ENCODE assay signal across 14 cellular contexts in the genomic region with DNA sequence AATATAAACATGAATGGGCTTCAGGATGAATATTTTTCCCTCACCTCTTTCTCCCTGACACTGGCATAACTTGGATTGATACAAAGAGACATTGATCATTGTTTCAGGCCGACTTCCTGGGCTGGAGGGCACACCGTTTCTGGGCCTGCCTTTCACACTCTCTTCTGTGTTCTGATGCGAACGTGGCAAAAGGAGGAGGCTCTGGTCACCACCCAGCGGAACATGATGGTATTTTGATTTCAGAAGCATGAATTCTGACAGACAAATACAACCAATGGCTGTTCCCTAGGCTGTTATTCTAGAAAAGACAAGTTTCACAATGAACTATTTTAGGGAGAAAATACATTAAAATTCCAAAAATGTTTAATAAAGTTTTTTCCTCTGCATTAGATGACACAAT.
DNase-seq lines count a peak whose midpoint lies in the region; ATAC-seq and TF ChIP-seq lines count a peak whose summit lies in the region.
"Had no signal": no experiment of that assay in that cellular context is flagged by ENCODE, and none has a peak within 500 bp of the region (broad histone marks: within the 10 kb centered on the region; RNA-seq: fewer than 3 reads in every experiment).

No MANE protein-coding gene starts in this region.

- H3K27ac ChIP-seq in breast epithelium (no peak overlapping the region), OCI-LY1 (ENCODE audit: low read depth, low read length, poor library complexity, severe bottlenecking) (no peak overlapping the region)

- H3K79me2 ChIP-seq in OCI-LY1 (ENCODE audit: insufficient read depth, low read length) = no peaks in the 10 kb centered on the region

- no peaks in the 10 kb centered on the region for H3K9me3 Mint-ChIP-seq in MCF 10A (ENCODE audit: unreplicated experiment)
- H3K9me3 Mint-ChIP-seq in activated T-helper 2 cell treated with anti-CD3 and anti-CD28 coated beads, Interferon-gamma antibody, Interleukin-2, Interleukin-4, amounts not matched to agents 10 μg/mL and 5 μg/mL and 100 μg/mL, durations not matched to agents 14 hours and 24 hours and 36 hours = no peaks in the 10 kb centered on the region

- CTCF ChIA-PET in MCF 10A (lab: Yijun Ruan, JAX) = interaction anchor here (0.6 to 3.6 kb wide), 11 partner anchors 18 to 640 kb away, joined by 3 to 16 read pairs (median 4); no protein-coding TSS in a partner anchor

- BruUV-seq in MCF 10A (replicated peaks; lab: Mats Ljungman, UMichigan) = no TSS peak

- peaks cover 6% of the 10 kb centered on the region for H3K4me1 Mint-ChIP-seq in MCF 10A (ENCODE audit: insufficient read depth, unreplicated experiment)
- no peaks in the 10 kb centered on the region for H3K4me1 Mint-ChIP-seq in activated T-helper 2 cell treated with anti-CD3 and anti-CD28 coated beads, Interferon-gamma antibody, Interleukin-2, Interleukin-4, amounts not matched to agents 10 μg/mL and 5 μg/mL and 100 μg/mL, durations not matched to agents 14 hours and 24 hours and 36 hours (ENCODE audit: low read depth)

- H3K27ac Mint-ChIP-seq in MCF 10A (ENCODE audit: low read depth, unreplicated experiment) = no peak overlapping the region
- H3K27ac Mint-ChIP-seq in activated T-helper 2 cell treated with anti-CD3 and anti-CD28 coated beads, Interferon-gamma antibody, Interleukin-2, Interleukin-4, amounts not matched to agents 10 μg/mL and 5 μg/mL and 100 μg/mL, durations not matched to agents 14 hours and 24 hours and 36 hours = no peak overlapping the region
- H3K27ac Mint-ChIP-seq: CD4-positive, alpha-beta memory T cell had no signal

- ATAC-seq in GM18505 (IDR thresholded peaks at IDR 0.05; ENCODE audit: unreplicated experiment) (no peak), left colon (no peak)

- TF ChIP-seq CTCF in MCF 10A (IDR thresholded peaks at IDR 0.05; ENCODE audit: unreplicated experiment) (peak; percentile 44), breast epithelium (IDR thresholded peaks at IDR 0.05) (peak in 1 of 3 donors; percentile 13), OCI-LY1 (IDR thresholded peaks at IDR 0.05; ENCODE audit: low read length) (peak; percentile 24; the same call in 1 of the 2 replicates)

- H3K4me3 ChIP-seq in breast epithelium (no peak overlapping the region), OCI-LY1 (ENCODE audit: low read depth, low read length, poor library complexity, severe bottlenecking) (no peak overlapping the region)

- H3K4me1 ChIP-seq in breast epithelium = no peaks in the 10 kb centered on the region
- H3K4me1 ChIP-seq in OCI-LY1 (ENCODE audit: insufficient read depth, low read length, severe bottlenecking) = no peaks in the 10 kb centered on the region

- TF ChIP-seq POLR2A in breast epithelium (IDR thresholded peaks at IDR 0.05) (no peak), GM18505 (IDR thresholded peaks at IDR 0.05; ENCODE audit: borderline replicate concordance, extremely low read depth, insufficient read depth, insufficient read length) (no peak)

- H3K4me3 Mint-ChIP-seq in MCF 10A (ENCODE audit: unreplicated experiment) = no peak overlapping the region
- H3K4me3 Mint-ChIP-seq in activated T-helper 2 cell treated with anti-CD3 and anti-CD28 coated beads, Interferon-gamma antibody, Interleukin-2, Interleukin-4, amounts not matched to agents 10 μg/mL and 5 μg/mL and 100 μg/mL, durations not matched to agents 14 hours and 24 hours and 36 hours (ENCODE audit: low read depth) = no peak overlapping the region
- H3K4me3 Mint-ChIP-seq: CD4-positive, alpha-beta memory T cell had no signal

- no peak overlapping the region for H3K4me2 ChIP-seq in OCI-LY1 (ENCODE audit: low read length)

- no peak overlapping the region for H3K9ac ChIP-seq in OCI-LY1 (ENCODE audit: low read length)

- intact Hi-C loops in MCF 10A (cut with micrococcal nuclease) (loop anchor here (1.0 kb wide), 2 partner anchors 29 to 392 kb away; no protein-coding TSS in a partner anchor), breast epithelium (cut with DNase I; ENCODE audit: low total_unique reads) (no loop called here), left colon (cut with DNase I, micrococcal nuclease) (no loop called here)
- intact Hi-C loops in activated T-helper 2 cell treated with anti-CD3 and anti-CD28 coated beads, Interferon-gamma antibody, Interleukin-2, Interleukin-4, amounts not matched to agents 10 μg/mL and 5 μg/mL and 100 μg/mL, durations not matched to agents 14 hours and 24 hours and 36 hours (cut with micrococcal nuclease) = no loop called here

- POLR2A ChIA-PET in MCF 10A (lab: Yijun Ruan, JAX) = interaction anchor here (0.7 kb wide), 1 partner anchor 410 kb away, joined by 3 read pairs; no protein-coding TSS in a partner anchor

- H4K20me1 ChIP-seq in OCI-LY1 (ENCODE audit: insufficient read depth, low read length) = no peaks in the 10 kb centered on the region

- H3K9me3 ChIP-seq in breast epithelium (no peaks in the 10 kb centered on the region), OCI-LY1 (ENCODE audit: low read length) (no peaks in the 10 kb centered on the region)

- no peak overlapping the region for H2AFZ ChIP-seq in OCI-LY1 (ENCODE audit: low read length)

- no peaks in the 10 kb centered on the region for H3K9me2 ChIP-seq in OCI-LY1 (ENCODE audit: low read depth, low read length)

- no peaks in the 10 kb centered on the region for H3K36me3 ChIP-seq in breast epithelium
- H3K36me3 ChIP-seq in OCI-LY1 (ENCODE audit: insufficient read depth, low read length) = no peaks in the 10 kb centered on the region

- H3K27me3 ChIP-seq in breast epithelium (no peaks in the 10 kb centered on the region), OCI-LY1 (ENCODE audit: insufficient read depth, low read length) (no peaks in the 10 kb centered on the region)

- no peaks in the 10 kb centered on the region for H3K36me3 Mint-ChIP-seq in MCF 10A (ENCODE audit: insufficient read depth, unreplicated experiment)
- H3K36me3 Mint-ChIP-seq in activated T-helper 2 cell treated with anti-CD3 and anti-CD28 coated beads, Interferon-gamma antibody, Interleukin-2, Interleukin-4, amounts not matched to agents 10 μg/mL and 5 μg/mL and 100 μg/mL, durations not matched to agents 14 hours and 24 hours and 36 hours (ENCODE audit: low read depth) = no peaks in the 10 kb centered on the region
- H3K36me3 Mint-ChIP-seq: CD4-positive, alpha-beta memory T cell had no signal

- H3F3A ChIP-seq in OCI-LY1 (ENCODE audit: insufficient read depth, low read length) = no peaks in the 10 kb centered on the region

- DNase-seq in MCF 10A (ENCODE audit: unreplicated experiment) = peak; percentile 40
- no peak for DNase-seq in breast epithelium (ENCODE audit: low spot score in 2 of 2)
- DNase-seq in SW480 (ENCODE audit: low spot score) = peak; percentile 7
- no peak for DNase-seq in midbrain (lab: John Stamatoyannopoulos, UW)
- DNase-seq in activated T-helper 2 cell treated with anti-CD3 and anti-CD28 coated beads, Interferon-gamma antibody, Interleukin-2, Interleukin-4, amounts not matched to agents 10 μg/mL and 5 μg/mL and 100 μg/mL, durations not matched to agents 14 hours and 24 hours and 36 hours (ENCODE audit: low spot score) = no peak
- DNase-seq in left colon = no peak
- DNase-seq: 8988T; CD4-positive, alpha-beta memory T cell; DMS79 treated with DMSO at 0.1 percent for 48 hours; GOT3; NCI-H2081 treated with DMSO at 0.1 percent for 48 hours; NCI-H524 had no signal

- H3K27me3 Mint-ChIP-seq in MCF 10A (ENCODE audit: insufficient read depth, unreplicated experiment) = peaks cover 13% of the 10 kb centered on the region
- no peaks in the 10 kb centered on the region for H3K27me3 Mint-ChIP-seq in activated T-helper 2 cell treated with anti-CD3 and anti-CD28 coated beads, Interferon-gamma antibody, Interleukin-2, Interleukin-4, amounts not matched to agents 10 μg/mL and 5 μg/mL and 100 μg/mL, durations not matched to agents 14 hours and 24 hours and 36 hours (ENCODE audit: low read depth)

Comparison
In these comparisons a context has a peak if more than half of its experiments do, and no peak if none do; other contexts are left out.
1. DNase-seq: peak in MCF 10A (single experiment) and SW480 (single experiment); none in breast epithelium (0 of 2), midbrain (single experiment), activated T-helper 2 cell treated with anti-CD3 and anti-CD28 coated beads, Interferon-gamma antibody, Interleukin-2, Interleukin-4, amounts not matched to agents 10 μg/mL and 5 μg/mL and 100 μg/mL, durations not matched to agents 14 hours and 24 hours and 36 hours (single experiment) and left colon (0 of 2).